19 cellular contexts compared by ENCODE assay signal in the genomic region with DNA sequence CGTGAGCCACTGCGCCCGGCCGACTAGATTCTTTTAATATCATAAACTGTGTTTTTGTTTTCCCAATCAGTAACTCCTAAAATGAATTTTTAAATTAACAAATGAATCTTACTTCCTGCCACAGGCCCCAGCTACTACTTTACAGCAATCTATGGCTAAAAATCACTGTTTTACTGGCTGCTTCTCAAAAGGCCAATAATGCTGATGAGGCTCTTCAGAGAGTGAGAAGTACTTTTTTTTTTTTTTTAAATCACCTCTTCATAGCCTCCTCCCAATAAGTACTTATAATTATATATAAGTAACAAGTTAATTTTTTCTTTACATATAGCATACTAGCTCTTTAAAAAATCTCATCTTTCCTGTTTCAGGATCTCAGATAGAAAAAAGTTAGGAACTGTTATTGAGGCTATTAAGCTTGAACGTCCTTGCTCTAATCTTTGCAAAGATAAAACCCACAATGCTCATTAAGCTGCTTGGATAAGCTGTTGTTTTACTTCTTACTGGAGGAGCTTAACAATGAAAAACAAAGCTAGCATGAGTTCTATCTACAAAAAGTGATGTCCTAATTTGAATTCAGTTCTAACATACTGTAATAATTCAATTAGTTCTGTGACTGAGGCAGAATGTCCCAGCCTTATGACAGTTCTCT. TPM values are rescaled to one million over a fixed set of nuclear protein-coding genes. Genes with fewer than 3 reads are reported as not detected.
DNase-seq lines count a peak whose midpoint lies in the region.
"Had no signal": no experiment of that assay in that cellular context is flagged by ENCODE, and none has a peak within 500 bp of the region (broad histone marks: within the 10 kb centered on the region; RNA-seq: fewer than 3 reads in every experiment).

No MANE protein-coding gene starts in this region.

- H3K56ac ChIP-seq in mesendoderm (ENCODE audit: low read length) = no peak overlapping the region

- H3K4me3 ChIP-seq in SK-N-MC = no peak overlapping the region
- H3K4me3 ChIP-seq in mesendoderm (ENCODE audit: low read length) = no peak overlapping the region
- H3K4me3 ChIP-seq: SJSA1 had no signal

- H3K23ac ChIP-seq in mesendoderm (ENCODE audit: low read length) = no peak overlapping the region

- no peak overlapping the region for H2BK120ac ChIP-seq in mesendoderm (ENCODE audit: low read depth, low read length)

- H3K4me2 ChIP-seq in mesendoderm (ENCODE audit: low read length) = no peak overlapping the region

- H3K9ac ChIP-seq in SK-N-MC (ENCODE audit: insufficient read length) = no peak overlapping the region
- H3K9ac ChIP-seq in mesendoderm (ENCODE audit: low read length) = no peak overlapping the region

- no peaks in the 10 kb centered on the region for H3K9me3 ChIP-seq in SK-N-MC (ENCODE audit: low read depth, low read length)
- H3K9me3 ChIP-seq: SJSA1 had no signal

- H3K4me3 Mint-ChIP-seq in activated naive CD4-positive, alpha-beta T cell treated with anti-CD3 and anti-CD28 coated beads, Interleukin-2, amount 50 U/mL, for 24 hours = no peak overlapping the region

- H3K36me3 Mint-ChIP-seq in activated naive CD4-positive, alpha-beta T cell treated with anti-CD3 and anti-CD28 coated beads, Interleukin-2, amount 50 U/mL, for 24 hours = peaks cover 4% of the 10 kb centered on the region

- no peaks in the 10 kb centered on the region for H3K4me1 Mint-ChIP-seq in activated naive CD4-positive, alpha-beta T cell treated with anti-CD3 and anti-CD28 coated beads, Interleukin-2, amount 50 U/mL, for 24 hours

- H2BK5ac ChIP-seq in mesendoderm (ENCODE audit: low read length) = no peak overlapping the region

- H3K9me3 Mint-ChIP-seq in activated naive CD4-positive, alpha-beta T cell treated with anti-CD3 and anti-CD28 coated beads, Interleukin-2, amount 50 U/mL, for 24 hours = no peaks in the 10 kb centered on the region

- intact Hi-C loops in cardiac septum (cut with DNase I) = no loop called here

- H3K18ac ChIP-seq in mesendoderm (ENCODE audit: low read length) = no peak overlapping the region

- H3K79me2 ChIP-seq in mesendoderm (ENCODE audit: control insufficient read depth, insufficient read depth, low read length) = no peaks in the 10 kb centered on the region

- no peak overlapping the region for H4K5ac ChIP-seq in mesendoderm (ENCODE audit: low read length)

- no peak overlapping the region for H2AK5ac ChIP-seq in mesendoderm (ENCODE audit: low read length)

- H3K36me3 ChIP-seq in SK-N-MC (ENCODE audit: insufficient read depth, low read length) (no peaks in the 10 kb centered on the region), mesendoderm (ENCODE audit: control insufficient read depth, insufficient read depth, low read length) (no peaks in the 10 kb centered on the region)
- H3K36me3 ChIP-seq: SJSA1 had no signal

- no peaks in the 10 kb centered on the region for H3K79me1 ChIP-seq in mesendoderm (ENCODE audit: low read length)

- H3K4me1 ChIP-seq in mesendoderm (ENCODE audit: control insufficient read depth, low read depth, low read length) = peaks cover 2% of the 10 kb centered on the region

- H4K8ac ChIP-seq in mesendoderm (ENCODE audit: low read depth, low read length) = no peak overlapping the region

- H3K4ac ChIP-seq in mesendoderm (ENCODE audit: low read depth, low read length) = no peak overlapping the region

- peak overlapping the region; percentile 8 for H3K27ac Mint-ChIP-seq in activated naive CD4-positive, alpha-beta T cell treated with anti-CD3 and anti-CD28 coated beads, Interleukin-2, amount 50 U/mL, for 24 hours

- no peak overlapping the region for H2BK15ac ChIP-seq in mesendoderm (replicated peaks; ENCODE audit: low read depth)

- H3K27me3 ChIP-seq in mesendoderm (ENCODE audit: insufficient read depth, low read length, poor library complexity) = no peaks in the 10 kb centered on the region
- H3K27me3 ChIP-seq: SJSA1 had no signal

- no CpG with 5 or more reads among the region's 5 CpGs for WGBS in mesendoderm (ENCODE audit: extremely low coverage, insufficient coverage, low lambda C conversion rate)

- DNase-seq in activated naive CD4-positive, alpha-beta T cell (lab: John Stamatoyannopoulos, UW) = no peak
- DNase-seq in SK-N-MC (ENCODE audit: low read depth, low spot score) = no peak
- peak; percentile 55 for DNase-seq in mesendoderm
- DNase-seq in cardiac septum (ENCODE audit: low spot score) = no peak
- no peak for DNase-seq in SHP77 (lab: John Stamatoyannopoulos, UW)
- DNase-seq in OCI-M1 (lab: John Stamatoyannopoulos, UW) = no peak
- no peak for DNase-seq in NCI-H345 treated with DMSO at 0.1 percent for 48 hours (lab: John Stamatoyannopoulos, UW; ENCODE audit: unreplicated experiment)
- DNase-seq: C1 segment of cervical spinal cord, H7, IMR-90, NCI-H1105 treated with DMSO at 0.1 percent for 48 hours, NCI-H1694 treated with DMSO at 0.1 percent for 48 hours, NCI-H2107, NCI-H226, NCI-H526 had no signal

- H3K27ac ChIP-seq in SK-N-MC (0 out of 2 replicates have a peak overlapping the region, but pooled peaks have one; percentile 17), mesendoderm (ENCODE audit: low read depth, low read length) (peak overlapping the region; percentile 33)
- H3K27ac ChIP-seq: 22Rv1, RWPE1, SJSA1 had no signal

- H3K27me3 Mint-ChIP-seq in activated naive CD4-positive, alpha-beta T cell treated with anti-CD3 and anti-CD28 coated beads, Interleukin-2, amount 50 U/mL, for 24 hours = no peaks in the 10 kb centered on the region

RNA-seq across cellular contexts. Expression of gene WDR20, which starts 12.8 kb away (rescaled TPM):
- 15.4 TPM for polyA plus RNA-seq in mesendoderm (2013, experiment 1 of 2)
- polyA plus RNA-seq in mesendoderm (2013, experiment 2 of 2) = 14.5 TPM
- 21.9 TPM for total RNA-seq in cardiac septum

RNA-seq across cellular contexts. Expression of gene HSP90AA1, which starts 40.1 kb away (rescaled TPM):
- polyA plus RNA-seq in mesendoderm (2013, experiment 1 of 2) = 1,232 TPM
- polyA plus RNA-seq in mesendoderm (2013, experiment 2 of 2) = 1,230 TPM
- total RNA-seq in cardiac septum = 475 TPM
